18 cellular contexts compared by ENCODE assay signal in the genomic region with DNA sequence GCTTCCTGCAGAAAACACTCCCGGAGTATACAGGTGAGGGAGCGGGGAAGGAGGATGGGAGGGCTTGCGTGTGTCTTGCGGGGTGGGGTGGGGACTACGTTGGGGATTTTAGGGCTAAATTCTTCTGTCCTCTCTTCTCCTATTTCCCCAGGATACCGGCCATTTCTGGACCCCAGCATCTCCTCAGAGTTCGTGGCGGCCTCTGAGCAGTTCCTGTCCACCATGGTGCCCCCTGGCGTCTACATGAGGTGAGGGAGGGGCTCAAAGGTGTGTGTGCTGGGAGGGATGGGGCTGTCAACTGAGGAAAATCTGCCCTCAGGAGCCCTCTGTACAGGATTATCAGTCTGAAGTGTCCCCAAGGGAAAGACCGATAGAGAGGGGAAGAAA. TPM values are rescaled to one million over a fixed set of nuclear protein-coding genes. Genes with fewer than 3 reads are reported as not detected.
A peak's percentile ranks its signal among the peaks of the same experiment; 100 is the strongest.
DNase-seq lines count a peak whose midpoint lies in the region; ATAC-seq and TF ChIP-seq lines count a peak whose summit lies in the region.
"Had no signal": no experiment of that assay in that cellular context is flagged by ENCODE, and none has a peak within 500 bp of the region (broad histone marks: within the 10 kb centered on the region; RNA-seq: fewer than 3 reads in every experiment).

No MANE protein-coding gene starts in this region.

- POLR2A ChIA-PET in AG04450 (lab: Yijun Ruan, JAX) (no interaction called here), WTC11 (lab: Charles Lee) (no interaction called here)

- CTCF ChIA-PET in AG04450 (lab: Charles Lee) = interaction anchor here (1.8 to 2.4 kb wide), 2 partner anchors 9 to 18 kb away, joined by 8 read pairs; no protein-coding TSS in a partner anchor
- CTCF ChIA-PET in WTC11 (lab: Charles Lee) = interaction anchor here (1.1 to 11.0 kb wide), 5 partner anchors 10 to 26 kb away, joined by 4 to 231 read pairs (median 11); a partner anchor contains a TSS

- H3K27ac ChIP-seq in AG04450 (ENCODE audit: low read depth, low read length) = no peak overlapping the region
- H3K27ac ChIP-seq: tibial artery had no signal

- DNase-seq in AG04450 (ENCODE audit: low read depth, low spot score) (no peak), ELF-1 (ENCODE audit: low read depth, low spot score) (peak; percentile 32), WTC11 (ENCODE audit: low spot score) (peak; percentile 58), iPS-NIHi7 (ENCODE audit: extremely low spot score) (peak; percentile 67), C1 segment of cervical spinal cord (lab: John Stamatoyannopoulos, UW) (no peak), hippocampal formation (lab: John Stamatoyannopoulos, UW) (no peak)
- DNase-seq: activated CD8-positive, alpha-beta memory T cell treated with anti-CD3 and anti-CD28 coated beads, Interleukin-2, amount 50 U/mL, for 4 hours; Caco-2; NCI-H1694 treated with DMSO at 0.1 percent for 48 hours; OCI-M1; tibial artery had no signal

- H3K9me3 ChIP-seq in AG04450 (ENCODE audit: control insufficient read depth, insufficient read depth, low read length) = no peaks in the 10 kb centered on the region; the same call in 1 of the 2 replicates
- H3K9me3 ChIP-seq: Caco-2, tibial artery had no signal

- peaks cover 61% of the 10 kb centered on the region for H3K27me3 ChIP-seq in AG04450 (ENCODE audit: control insufficient read depth, insufficient read depth, low read length)

- peaks cover 69% of the 10 kb centered on the region for H3K27me3 Mint-ChIP-seq in WTC11 (ENCODE audit: low read depth)

- no peak overlapping the region for H3K27ac Mint-ChIP-seq in WTC11
- H3K27ac Mint-ChIP-seq: T-helper 2 cell treated with Interferon-gamma antibody and Interleukin-4, amounts not matched to agents 5 μg/mL and 100 μg/mL, for 36 hours had no signal

- H3K4me3 ChIP-seq in AG04450 (ENCODE audit: low read depth, low read length) = no peak overlapping the region
- H3K4me3 ChIP-seq: tibial artery had no signal

- no peaks in the 10 kb centered on the region for H3K9me3 Mint-ChIP-seq in WTC11
- H3K9me3 Mint-ChIP-seq: T-helper 2 cell treated with Interferon-gamma antibody and Interleukin-4, amounts not matched to agents 5 μg/mL and 100 μg/mL, for 36 hours had no signal

- no peaks in the 10 kb centered on the region for H3K36me3 Mint-ChIP-seq in WTC11

- peak overlapping the region; percentile 63 for H3K4me3 Mint-ChIP-seq in WTC11
- H3K4me3 Mint-ChIP-seq: T-helper 2 cell treated with Interferon-gamma antibody and Interleukin-4, amounts not matched to agents 5 μg/mL and 100 μg/mL, for 36 hours had no signal

- peak; percentile 34; the same call in 1 of the 2 replicates for TF ChIP-seq CTCF in AG04450 (IDR thresholded peaks at IDR 0.05; ENCODE audit: low read depth, low read length)
- TF ChIP-seq CTCF in WTC11 (IDR thresholded peaks at IDR 0.05) = no peak; the same call in 1 of the 2 replicates

- ATAC-seq in WTC11 (peak; percentile 60), HG02571 (IDR thresholded peaks at IDR 0.05; ENCODE audit: unreplicated experiment) (no peak), HG02840 (IDR thresholded peaks at IDR 0.05; ENCODE audit: low FRiP score, unreplicated experiment) (no peak)

- H3K4me1 Mint-ChIP-seq in WTC11 = peaks cover 10% of the 10 kb centered on the region

TF ChIP-seq in WTC11, 78 proteins besides CTCF, POLR2A, EP300 and RAD21:
- no peak for TF ChIP-seq ESRRA (CRISPR knock-in tag; IDR thresholded peaks at IDR 0.05; ENCODE audit: borderline replicate concordance)
- no peak for TF ChIP-seq SMAD4 (CRISPR knock-in tag; IDR thresholded peaks at IDR 0.05)

RNA-seq across cellular contexts. Expression of a gene that starts 6.6 kb away (rescaled TPM):
- polyA plus RNA-seq in AG04450 (2011; rRNA removed) = not detected in 2 replicates
- not detected in 2 replicates for polyA minus RNA-seq in AG04450 (2011; rRNA and poly(A)+ RNA removed)
- total RNA-seq in WTC11 (2021) = 1.3 to 2.1 TPM (median 1.3 TPM) in 3 replicates
- total RNA-seq: HT1080, pulmonary artery endothelial cell had no signal

RNA-seq across cellular contexts. Expression of a gene that starts 6.7 kb away (rescaled TPM):
- polyA plus RNA-seq in AG04450 (2011; rRNA removed) = not detected in 2 replicates
- not detected in 2 replicates for polyA minus RNA-seq in AG04450 (2011; rRNA and poly(A)+ RNA removed)
- total RNA-seq in WTC11 (2021) = 0.09 to 0.62 TPM (median 0.50 TPM) in 3 replicates
- total RNA-seq: Caco-2, cerebellum, left lobe of liver, pulmonary artery endothelial cell had no signal

RNA-seq across cellular contexts. Expression of a gene that starts 22.2 kb away (rescaled TPM):
- polyA plus RNA-seq in AG04450 (2011; rRNA removed) = not detected in 2 replicates
- not detected in 2 replicates for polyA minus RNA-seq in AG04450 (2011; rRNA and poly(A)+ RNA removed)
- total RNA-seq in WTC11 (2021) = 0.11 TPM in 1 of 3 replicates, not detected in the others
- total RNA-seq: cerebellum, HT1080, left lobe of liver, pulmonary artery endothelial cell had no signal

RNA-seq across cellular contexts. Expression of a gene that starts 22.4 kb away (rescaled TPM):
- 0.02 TPM in 1 of 2 replicates, not detected in the other for polyA plus RNA-seq in AG04450 (2011; rRNA removed)
- 0.05 TPM in 1 of 2 replicates, not detected in the other for polyA minus RNA-seq in AG04450 (2011; rRNA and poly(A)+ RNA removed)
- total RNA-seq in WTC11 (2021) = 0.13 to 0.27 TPM (median 0.14 TPM) in 3 replicates
- total RNA-seq: cerebellum, pulmonary artery endothelial cell had no signal

RNA-seq across cellular contexts. Expression of a gene that starts 51.4 kb away (rescaled TPM):
- 4.1 and 4.7 TPM in 2 replicates for polyA plus RNA-seq in AG04450 (2011; rRNA removed)
- 7.0 and 11.5 TPM in 2 replicates for polyA minus RNA-seq in AG04450 (2011; rRNA and poly(A)+ RNA removed)
- total RNA-seq in WTC11 (2021) = 30.6 to 33.1 TPM (median 31.0 TPM) in 3 replicates

Comparison
In these comparisons a context has a peak if more than half of its experiments do, and no peak if none do; other contexts are left out.
1. DNase-seq: peak in ELF-1 (single experiment), WTC11 (single experiment) and iPS-NIHi7 (single experiment); none in AG04450 (single experiment), C1 segment of cervical spinal cord (0 of 14) and hippocampal formation (0 of 2).